In genomic region chr1:191707288-191707687, GRCh38 we compare ENCODE assay signal across 21 cellular contexts.
"Had no signal": no experiment of that assay in that cellular context is flagged by ENCODE, and none has a peak within 500 bp of the region (broad histone marks: within the 10 kb centered on the region; RNA-seq: fewer than 3 reads in every experiment).

No MANE protein-coding gene starts in this region.

- FAIRE-seq: islet of Langerhans had no signal

- H3K36me3 ChIP-seq: prostate gland, right atrium auricular region, tibial nerve, uterus had no signal

- H3K4me3 ChIP-seq: coronary artery, mucosa of descending colon, prostate gland, right atrium auricular region, tibial nerve, uterus had no signal

- H3K9me3 ChIP-seq: mucosa of descending colon, prostate gland, right atrium auricular region, tibial nerve, uterus had no signal

- H3K27ac Mint-ChIP-seq: activated naive CD4-positive, alpha-beta T cell treated with anti-CD3 and anti-CD28 coated beads, Interleukin-2, amount 50 U/mL, for 72 hours; brain; naive B cell; stimulated activated naive CD8-positive, alpha-beta T cell treated with anti-CD3 and anti-CD28 coated beads, Interleukin-15, Interleukin-2, amounts not matched to agents 100 ng/mL and 50 ng/mL, for 24 hours had no signal

- H3K4me3 Mint-ChIP-seq: brain; central memory CD8-positive, alpha-beta T cell; naive B cell; neural crest cell; stimulated activated naive CD8-positive, alpha-beta T cell treated with anti-CD3 and anti-CD28 coated beads, Interleukin-15, Interleukin-2, amounts not matched to agents 100 ng/mL and 50 ng/mL, for 24 hours had no signal

- H3K27ac ChIP-seq: coronary artery, prostate gland, right atrium auricular region, tibial nerve, uterus had no signal

- H3K4me1 Mint-ChIP-seq: brain; central memory CD8-positive, alpha-beta T cell; naive B cell; neural crest cell had no signal

- H3K27me3 ChIP-seq: right atrium auricular region, tibial nerve, uterus had no signal

- H3K9me3 Mint-ChIP-seq: brain, neural crest cell had no signal

- DNase-seq: activated CD4-positive, alpha-beta T cell treated with anti-CD3 and anti-CD28 coated beads, Interleukin-2, amount 50 U/mL, for 4 hours; activated gamma-delta T cell; erythroblast; glutamatergic neuron; hippocampal formation; left cardiac atrium; mesenchymal stem cell; mucosa of descending colon; naive B cell; stimulated activated CD4-positive, alpha-beta T cell treated with anti-CD3 and anti-CD28 coated beads, Interleukin-2, amount 100 ng/mL, for 24 hours; uterus had no signal

- H3K27me3 Mint-ChIP-seq: brain; central memory CD8-positive, alpha-beta T cell; naive B cell; stimulated activated naive CD8-positive, alpha-beta T cell treated with anti-CD3 and anti-CD28 coated beads, Interleukin-15, Interleukin-2, amounts not matched to agents 100 ng/mL and 50 ng/mL, for 24 hours had no signal

- H3K36me3 Mint-ChIP-seq: activated naive CD4-positive, alpha-beta T cell treated with anti-CD3 and anti-CD28 coated beads, Interleukin-2, amount 50 U/mL, for 72 hours; brain; naive B cell had no signal

- H3K4me1 ChIP-seq: prostate gland, right atrium auricular region, tibial nerve, uterus had no signal
